In genomic region chr2:237201461-237202287, GRCh38 we compare ENCODE assay signal across 8 cellular contexts.
DNase-seq lines count a peak whose midpoint lies in the region; ATAC-seq, FAIRE-seq and TF ChIP-seq lines count a peak whose summit lies in the region.

No MANE protein-coding gene starts in this region.

- H3K4me1 Mint-ChIP-seq in chondrocyte (ENCODE audit: low read depth) = peaks cover 79% of the 10 kb centered on the region

- DNase-seq in chondrocyte (ENCODE audit: low spot score) (peak; percentile 66), pancreas (peak in 1 of 6 donors; percentile 51), NCI-H1930 (lab: John Stamatoyannopoulos, UW) (no peak), midbrain (lab: John Stamatoyannopoulos, UW) (no peak), medulla oblongata (ENCODE audit: extremely low spot score) (no peak)
- DNase-seq in activated CD8-positive, alpha-beta memory T cell treated with anti-CD3 and anti-CD28 coated beads, Interleukin-2, amount 50 U/mL, for 4 hours = no peak

- H3K27ac Mint-ChIP-seq in chondrocyte (ENCODE audit: unreplicated experiment) = peak overlapping the region; percentile 86

- no peaks in the 10 kb centered on the region for H3K27me3 ChIP-seq in pancreas

- H3K4me3 Mint-ChIP-seq in chondrocyte (ENCODE audit: unreplicated experiment) = no peak overlapping the region

- no peaks in the 10 kb centered on the region for H3K36me3 ChIP-seq in pancreas

- intact Hi-C loops in pancreas (cut with DNase I) = no loop called here

- peaks cover 3% of the 10 kb centered on the region for H3K9me3 Mint-ChIP-seq in chondrocyte (ENCODE audit: low read depth)

- no peaks in the 10 kb centered on the region for H3K36me3 Mint-ChIP-seq in chondrocyte (ENCODE audit: low read depth)

- H3K4me3 ChIP-seq in pancreas = no peak overlapping the region

- no peaks in the 10 kb centered on the region for H3K9me3 ChIP-seq in pancreas

- WGBS in pancreas, 2 donors = 70 to 73% methylated on average over 14 of the region's 14 CpGs

- no peak for FAIRE-seq in pancreas (lab: Jason Lieb, UNC)

- H3K27me3 Mint-ChIP-seq in chondrocyte (ENCODE audit: low read depth) = no peaks in the 10 kb centered on the region

- ATAC-seq in GM19025 (IDR thresholded peaks at IDR 0.05; ENCODE audit: low read depth, unreplicated experiment) (peak; percentile 51), HG03469 (IDR thresholded peaks at IDR 0.05; ENCODE audit: unreplicated experiment) (peak; percentile 51), pancreas (peak in 3 of 4 donors; percentile 43 to 87 (median 51))

- H3K4me1 ChIP-seq in pancreas = no peaks in the 10 kb centered on the region

- no peak for TF ChIP-seq CTCF in chondrocyte (IDR thresholded peaks at IDR 0.05)
- no peak for TF ChIP-seq CTCF in pancreas (IDR thresholded peaks at IDR 0.05)

- H3K27ac ChIP-seq in pancreas = no peak overlapping the region
